Comparison of ENCODE assay signal across 8 cellular contexts in the genomic region with DNA sequence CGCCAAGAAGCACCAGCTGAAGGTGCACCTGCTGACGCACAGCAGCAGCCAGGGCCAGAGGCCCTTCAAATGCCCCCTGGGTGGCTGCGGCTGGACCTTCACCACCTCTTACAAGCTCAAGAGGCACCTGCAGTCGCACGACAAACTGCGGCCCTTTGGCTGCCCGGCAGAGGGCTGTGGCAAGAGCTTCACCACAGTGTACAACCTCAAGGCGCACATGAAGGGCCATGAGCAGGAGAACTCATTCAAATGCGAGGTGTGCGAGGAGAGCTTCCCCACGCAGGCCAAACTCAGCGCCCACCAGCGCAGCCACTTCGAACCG.
A peak's percentile ranks its signal among the peaks of the same experiment; 100 is the strongest.
DNase-seq lines count a peak whose midpoint lies in the region; ATAC-seq and TF ChIP-seq lines count a peak whose summit lies in the region.
"Not testable (repeated sequence)": the region's sequence is repeated elsewhere in the genome, so short reads cannot be mapped to it uniquely, and the experiment has no call there.

No MANE protein-coding gene starts in this region.

- not testable (repeated sequence) for H4K20me1 ChIP-seq in DOHH2 (ENCODE audit: control insufficient read depth, insufficient read depth, low read depth, low read length)
- peaks cover 31% of the 10 kb centered on the region for H4K20me1 ChIP-seq in OCI-LY3 (ENCODE audit: insufficient read depth, low read length)

- peak; percentile 5 for DNase-seq in activated effector memory CD4-positive, alpha-beta T cell treated with Interleukin-2 at 50 U/mL for 16 hours
- DNase-seq in fibroblast of gingiva (ENCODE audit: low read depth) (peak; percentile 10), substantia nigra (lab: John Stamatoyannopoulos, UW) (peak in 5 of 49 donors; percentile 10 to 46 (median 31))

- ATAC-seq in GM21529 (IDR thresholded peaks at IDR 0.05; ENCODE audit: unreplicated experiment) (peak; percentile 50), HG03520 (IDR thresholded peaks at IDR 0.05; ENCODE audit: unreplicated experiment) (peak; percentile 66)

- peak overlapping the region; percentile 58 for H3K4me2 ChIP-seq in DOHH2 (ENCODE audit: low read length)
- peak overlapping the region; percentile 70 for H3K4me2 ChIP-seq in OCI-LY3 (ENCODE audit: low read length)

- not testable (repeated sequence) for H3K9me3 ChIP-seq in DOHH2 (ENCODE audit: control insufficient read depth, insufficient read depth, low read length); OCI-LY3 (ENCODE audit: insufficient read depth, low read length); mucosa of rectum (ENCODE audit: control insufficient read depth in 2 of 2, low read length in 2 of 2)

- not testable (repeated sequence) for H3K27me3 ChIP-seq in DOHH2 (ENCODE audit: control insufficient read depth, low read length); OCI-LY3 (ENCODE audit: low read depth, low read length); mucosa of rectum (ENCODE audit: control insufficient read depth in 2 of 2, insufficient read depth in 2 of 2, low read length in 2 of 2)

- not testable (repeated sequence) for H3K9me2 ChIP-seq in DOHH2 (replicated peaks; ENCODE audit: control insufficient read depth, low read length)

- H3K9ac ChIP-seq in OCI-LY3 (ENCODE audit: low read length) (peak overlapping the region; percentile 72), mucosa of rectum (ENCODE audit: low read depth in 1 of 2, low read length in 2 of 2) (peak overlapping the region; percentile 28 to 62)

- H3K4me1 ChIP-seq in DOHH2 (ENCODE audit: control insufficient read depth, low read length) (peaks cover 17% of the 10 kb centered on the region), OCI-LY3 (ENCODE audit: low read length) (peaks cover 22% of the 10 kb centered on the region), mucosa of rectum (ENCODE audit: control insufficient read depth in 2 of 2, insufficient read depth in 2 of 2, low read length in 2 of 2) (peaks cover 0 to 11% of the 10 kb centered on the region in 2 donors)

- H2AFZ ChIP-seq in OCI-LY3 (ENCODE audit: low read depth, low read length): not testable (repeated sequence)

- not testable (repeated sequence) for H3K36me3 ChIP-seq in DOHH2 (ENCODE audit: control insufficient read depth, low read length); OCI-LY3 (replicated peaks; ENCODE audit: low read depth, low read length); mucosa of rectum (ENCODE audit: control insufficient read depth in 2 of 2, insufficient read depth in 2 of 2, low read length in 2 of 2)

- H3K79me2 ChIP-seq in DOHH2 (ENCODE audit: control insufficient read depth, low read length): peaks cover 54% of the 10 kb centered on the region
- peaks cover 36% of the 10 kb centered on the region for H3K79me2 ChIP-seq in OCI-LY3 (ENCODE audit: low read length)

- H3F3A ChIP-seq in DOHH2 (ENCODE audit: control insufficient read depth, insufficient read depth): not testable (repeated sequence)

- TF ChIP-seq CTCF in DOHH2 (IDR thresholded peaks at IDR 0.05; ENCODE audit: low read depth, low read length, poor library complexity, severe bottlenecking); OCI-LY3 (IDR thresholded peaks at IDR 0.05; ENCODE audit: low read depth, low read length): not testable (repeated sequence)

- not testable (repeated sequence) for H3K27ac ChIP-seq in DOHH2 (ENCODE audit: low read depth, low read length); OCI-LY3 (ENCODE audit: low read length)
- peak overlapping the region; percentile 83 to 85 for H3K27ac ChIP-seq in mucosa of rectum (ENCODE audit: low read depth in 2 of 2, low read length in 2 of 2)
- H3K27ac ChIP-seq in substantia nigra (ENCODE audit: low read depth, low read length, poor library complexity, severe bottlenecking): peak overlapping the region; percentile 55

- H3K4me3 ChIP-seq in DOHH2 (ENCODE audit: low read length) (peak overlapping the region; percentile 75), OCI-LY3 (ENCODE audit: low read length) (peak overlapping the region; percentile 87), mucosa of rectum (ENCODE audit: low read length in 2 of 2) (peak overlapping the region; percentile 58 to 66)
